ENCODE assay signal across 8 cellular contexts in genomic region chr19:49474545-49474930, GRCh38. TPM values are rescaled to one million over a fixed set of nuclear protein-coding genes. Genes with fewer than 3 reads are reported as not detected.
DNase-seq lines count a peak whose midpoint lies in the region; ATAC-seq, FAIRE-seq and TF ChIP-seq lines count a peak whose summit lies in the region.

No MANE protein-coding gene starts in this region.

- no peak for FAIRE-seq in GM12892 (lab: Jason Lieb, UNC)

- H3K27me3 Mint-ChIP-seq in CD4-positive, alpha-beta memory T cell: no peaks in the 10 kb centered on the region
- H3K27me3 Mint-ChIP-seq in effector memory CD8-positive, alpha-beta T cell: no peaks in the 10 kb centered on the region

- TF ChIP-seq CTCF in OCI-LY3 (IDR thresholded peaks at IDR 0.05; ENCODE audit: low read depth, low read length) (no peak), osteoblast (IDR thresholded peaks at IDR 0.05; ENCODE audit: extremely low read depth, low read depth, low read length) (no peak)

- 0 out of 2 replicates have a peak overlapping the region, but pooled peaks have one; percentile 23 for H2AFZ ChIP-seq in OCI-LY3 (ENCODE audit: low read depth, low read length)
- H2AFZ ChIP-seq in osteoblast (ENCODE audit: low read length): peak overlapping the region; percentile 65

- no peaks in the 10 kb centered on the region for H4K20me1 ChIP-seq in OCI-LY3 (ENCODE audit: insufficient read depth, low read length)
- no peaks in the 10 kb centered on the region for H4K20me1 ChIP-seq in osteoblast (ENCODE audit: insufficient read depth, low read length)

- no peaks in the 10 kb centered on the region for H3K9me3 Mint-ChIP-seq in CD4-positive, alpha-beta memory T cell
- H3K9me3 Mint-ChIP-seq in effector memory CD8-positive, alpha-beta T cell: no peaks in the 10 kb centered on the region

- TF ChIP-seq POLR2A in GM12892 (IDR thresholded peaks at IDR 0.05; ENCODE audit: low read depth, low read length): no peak

- H3K4me2 ChIP-seq in OCI-LY3 (ENCODE audit: low read length): peak overlapping the region; percentile 85
- peak overlapping the region; percentile 93 for H3K4me2 ChIP-seq in osteoblast (ENCODE audit: insufficient read depth, low read length)

- H3K4me1 ChIP-seq in CD4-positive, alpha-beta memory T cell (ENCODE audit: insufficient read depth, low read length): peaks cover 65% of the 10 kb centered on the region
- H3K4me1 ChIP-seq in OCI-LY3 (ENCODE audit: low read length): peaks cover 18% of the 10 kb centered on the region
- H3K4me1 ChIP-seq in osteoblast (ENCODE audit: insufficient read depth, low read length): peaks cover 6% of the 10 kb centered on the region

- H3K79me2 ChIP-seq in OCI-LY3 (ENCODE audit: low read length): no peaks in the 10 kb centered on the region
- H3K79me2 ChIP-seq in osteoblast (ENCODE audit: insufficient read depth, low read length): no peaks in the 10 kb centered on the region

- H3K27ac Mint-ChIP-seq in CD4-positive, alpha-beta memory T cell: peak overlapping the region; percentile 91 to 99 (median 98)
- peak overlapping the region; percentile 97 to 98 for H3K27ac Mint-ChIP-seq in effector memory CD8-positive, alpha-beta T cell

- CTCF ChIA-PET in CD4-positive, alpha-beta memory T cell (lab: Charles Lee; ENCODE audit: partially characterized antibody): no interaction called here

- DNase-seq in CD4-positive, alpha-beta memory T cell: no peak
- no peak for DNase-seq in effector memory CD8-positive, alpha-beta T cell
- DNase-seq in osteoblast (ENCODE audit: insufficient read length, low spot score, missing footprints): no peak
- DNase-seq in GF-D8 (lab: John Stamatoyannopoulos, UW): no peak
- no peak for DNase-seq in stimulated activated naive CD4-positive, alpha-beta T cell (lab: John Stamatoyannopoulos, UW)
- DNase-seq in GM12892 (ENCODE audit: insufficient read length): no peak

- peak overlapping the region; percentile 90 to 99 (median 94) for H3K4me3 Mint-ChIP-seq in CD4-positive, alpha-beta memory T cell
- peak overlapping the region; percentile 94 to 96 for H3K4me3 Mint-ChIP-seq in effector memory CD8-positive, alpha-beta T cell

- intact Hi-C loops in CD4-positive, alpha-beta memory T cell (cut with micrococcal nuclease): loop anchor here (1.0 to 2.0 kb wide), 7 partner anchors 13 to 208 kb away; partner anchors contain the start of genes ALDH16A1 and RPL13A

- peaks cover 16% of the 10 kb centered on the region for H3K36me3 ChIP-seq in CD4-positive, alpha-beta memory T cell (ENCODE audit: insufficient read depth, low read length)
- H3K36me3 ChIP-seq in OCI-LY3 (replicated peaks; ENCODE audit: low read depth, low read length): peaks cover 2% of the 10 kb centered on the region
- H3K36me3 ChIP-seq in osteoblast (ENCODE audit: insufficient read depth, low read length): no peaks in the 10 kb centered on the region

- peak overlapping the region; percentile 96 for H3K27ac ChIP-seq in CD4-positive, alpha-beta memory T cell (ENCODE audit: low read depth, low read length)
- H3K27ac ChIP-seq in OCI-LY3 (ENCODE audit: low read length) (no peak overlapping the region), osteoblast (ENCODE audit: low read depth, low read length) (no peak overlapping the region)

- no peaks in the 10 kb centered on the region for H3K27me3 ChIP-seq in CD4-positive, alpha-beta memory T cell (ENCODE audit: insufficient read depth, low read length)
- no peaks in the 10 kb centered on the region for H3K27me3 ChIP-seq in OCI-LY3 (ENCODE audit: low read depth, low read length)
- no peaks in the 10 kb centered on the region for H3K27me3 ChIP-seq in osteoblast (ENCODE audit: insufficient read depth, low read length)

- POLR2A ChIA-PET in CD4-positive, alpha-beta memory T cell (lab: Charles Lee; ENCODE audit: partially characterized antibody): interaction anchor here (1.3 to 4.8 kb wide), 5 partner anchors 10 to 28 kb away, joined by 5 to 79 read pairs (median 26); partner anchors contain the start of gene RPL13A

- H3K4me3 ChIP-seq in CD4-positive, alpha-beta memory T cell (ENCODE audit: low read length in 2 of 2): peak overlapping the region; percentile 77 to 94
- H3K4me3 ChIP-seq in OCI-LY3 (ENCODE audit: low read length): peak overlapping the region; percentile 86
- peak overlapping the region; percentile 92 for H3K4me3 ChIP-seq in osteoblast (ENCODE audit: insufficient read depth, low read length)

- no peak for ATAC-seq in effector memory CD8-positive, alpha-beta T cell (replicated peaks)
- no peak for ATAC-seq in GM21423 (IDR thresholded peaks at IDR 0.05; ENCODE audit: unreplicated experiment)

- H3K4me1 Mint-ChIP-seq in CD4-positive, alpha-beta memory T cell: peaks cover 25 to 69% (median 43%) of the 10 kb centered on the region in 4 donors
- peaks cover 42 to 45% of the 10 kb centered on the region in 2 donors for H3K4me1 Mint-ChIP-seq in effector memory CD8-positive, alpha-beta T cell (ENCODE audit: low read depth in 2 of 2)

- H3K9me3 ChIP-seq in CD4-positive, alpha-beta memory T cell (ENCODE audit: control insufficient read depth in 1 of 2, low read length in 2 of 2): no peaks in the 10 kb centered on the region
- no peaks in the 10 kb centered on the region for H3K9me3 ChIP-seq in OCI-LY3 (ENCODE audit: insufficient read depth, low read length)
- no peaks in the 10 kb centered on the region for H3K9me3 ChIP-seq in osteoblast (ENCODE audit: low read depth, low read length)

- H3K36me3 Mint-ChIP-seq in CD4-positive, alpha-beta memory T cell: peaks cover 16 to 23% of the 10 kb centered on the region in 2 donors
- peaks cover 71% of the 10 kb centered on the region for H3K36me3 Mint-ChIP-seq in effector memory CD8-positive, alpha-beta T cell (ENCODE audit: insufficient read depth)

- peak overlapping the region; percentile 88 for H3K9ac ChIP-seq in OCI-LY3 (ENCODE audit: low read length)

RNA-seq across cellular contexts. Expression of gene FLT3LG, which starts 0.5 kb away (rescaled TPM):
- total RNA-seq in CD4-positive, alpha-beta memory T cell: 100 to 1,000 TPM; 114 to 115 TPM
- polyA plus RNA-seq in CD4-positive, alpha-beta memory T cell: 100 to 1,000 TPM; 145 to 252 TPM
- 4.3 and 6.5 TPM in 2 replicates for total RNA-seq in osteoblast
- polyA plus RNA-seq in GM12892 (2012; ENCODE audit: missing spikeins): 4.3 TPM

RNA-seq across cellular contexts. Expression of gene RPL13A, which starts 12.9 kb away (rescaled TPM):
- 1,000 to 10,000 TPM; 5,517 to 5,661 TPM for total RNA-seq in CD4-positive, alpha-beta memory T cell
- 1,000 to 10,000 TPM; 1,827 to 3,046 TPM for polyA plus RNA-seq in CD4-positive, alpha-beta memory T cell
- total RNA-seq in osteoblast: 2,082 and 2,185 TPM in 2 replicates
- 4,907 TPM for polyA plus RNA-seq in GM12892 (2012; ENCODE audit: missing spikeins)

RNA-seq across cellular contexts. Expression of gene ALDH16A1, which starts 21.5 kb away (rescaled TPM):
- total RNA-seq in CD4-positive, alpha-beta memory T cell: 10 to 100 TPM; 31.6 to 32.6 TPM
- polyA plus RNA-seq in CD4-positive, alpha-beta memory T cell: 10 to 100 TPM; 28.4 to 40.1 TPM
- 26.4 and 32.7 TPM in 2 replicates for total RNA-seq in osteoblast
- polyA plus RNA-seq in GM12892 (2012; ENCODE audit: missing spikeins): 1.9 TPM

RNA-seq across cellular contexts. Expression of gene RPS11, which starts 21.7 kb away (rescaled TPM):
- 1,000 to 10,000 TPM; 3,135 to 3,272 TPM for total RNA-seq in CD4-positive, alpha-beta memory T cell
- polyA plus RNA-seq in CD4-positive, alpha-beta memory T cell: 1,000 to 10,000 TPM; 1,691 to 2,012 TPM
- 2,306 and 3,079 TPM in 2 replicates for total RNA-seq in osteoblast
- polyA plus RNA-seq in GM12892 (2012; ENCODE audit: missing spikeins): 6,590 TPM

RNA-seq across cellular contexts. Expression of gene PIH1D1, which starts 22.9 kb away (rescaled TPM):
- total RNA-seq in CD4-positive, alpha-beta memory T cell: 100 to 1,000 TPM; 178 to 186 TPM
- 100 to 1,000 TPM in 1 of 2 donors, 10 to 100 TPM in 1; 87.2 to 124 TPM for polyA plus RNA-seq in CD4-positive, alpha-beta memory T cell
- 79.3 and 80.7 TPM in 2 replicates for total RNA-seq in osteoblast
- 114 TPM for polyA plus RNA-seq in GM12892 (2012; ENCODE audit: missing spikeins)

Comparison
In these comparisons a context has a peak if more than half of its experiments do, and no peak if none do; other contexts are left out.
1. RNA of gene FLT3LG, which starts 0.5 kb away (total RNA-seq): 114 to 115 TPM in CD4-positive, alpha-beta memory T cell; 4.3 to 6.5 TPM in osteoblast; every median in the first group is over 10 times any median in the second.
2. Peak in every context shown above with its lines, with median percentiles within 50 percentile points of each other: H3K4me3 ChIP-seq.